Comparison of ENCODE assay signal across 8 cellular contexts in genomic region chr15:67543348-67543718, GRCh38. TPM values are rescaled to one million over a fixed set of nuclear protein-coding genes. Genes with fewer than 3 reads are reported as not detected.
A peak's percentile ranks its signal among the peaks of the same experiment; 100 is the strongest.
DNase-seq lines count a peak whose midpoint lies in the region; ATAC-seq and TF ChIP-seq lines count a peak whose summit lies in the region.

No MANE protein-coding gene starts in this region.

- DNase-seq in H9 = no peak
- DNase-seq in stimulated activated naive CD4-positive, alpha-beta T cell treated with Interleukin-2 at 50 U/mL for 16 hours (lab: John Stamatoyannopoulos, UW) = no peak
- no peak for DNase-seq in stimulated activated CD4-positive, alpha-beta T cell treated with anti-CD3 and anti-CD28 coated beads, Interleukin-4, amount 100 ng/mL, for 4 hours
- DNase-seq in activated CD4-positive, alpha-beta T cell treated with anti-CD3 and anti-CD28 coated beads, Interleukin-2, amount 50 U/mL, for 48 hours = no peak

- H2AFZ ChIP-seq in H9 (ENCODE audit: low read length) (no peak overlapping the region), parathyroid adenoma (peak overlapping the region; percentile 80)

- H3K4me1 Mint-ChIP-seq in H9 = peaks cover 23 to 24% of the 10 kb centered on the region in 2 experiments

- H3K4me1 ChIP-seq in H9 (ENCODE audit: insufficient read depth, low read length) (peaks cover 4% of the 10 kb centered on the region; the same call in 1 of the 2 replicates), gastroesophageal sphincter (peaks cover 0 to 51% (median 8%) of the 10 kb centered on the region in 3 donors), parathyroid adenoma (no peaks in the 10 kb centered on the region)

- no peaks in the 10 kb centered on the region for H3K9me3 ChIP-seq in H9 (ENCODE audit: control insufficient read depth, low read depth, low read length)
- H3K9me3 ChIP-seq in gastroesophageal sphincter = no peaks in the 10 kb centered on the region
- H3K9me3 ChIP-seq in parathyroid adenoma (ENCODE audit: control insufficient read depth, low read length) = no peaks in the 10 kb centered on the region

- H3K27ac Mint-ChIP-seq in H9 = no peak overlapping the region

- no peak overlapping the region for H4K8ac ChIP-seq in H9 (replicated peaks; ENCODE audit: insufficient read length, low read depth, low read length)

- H3K56ac ChIP-seq in H9 (ENCODE audit: insufficient read length, low read depth, low read length) = no peak overlapping the region

- H2BK20ac ChIP-seq in H9 (ENCODE audit: low read depth, low read length, poor library complexity, severe bottlenecking) = no peak overlapping the region

- peaks cover 0 to 13% (median 9%) of the 10 kb centered on the region in 3 experiments; a peak in 2 of 7 replicates for H3K36me3 Mint-ChIP-seq in H9 (ENCODE audit: insufficient read depth in 1 of 3, low read depth in 3 of 3)

- TF ChIP-seq EP300 in gastroesophageal sphincter (IDR thresholded peaks at IDR 0.05) = no peak

- H4K91ac ChIP-seq in H9 (ENCODE audit: insufficient read length, low read depth, low read length) = no peak overlapping the region

- no peak overlapping the region for H3K4ac ChIP-seq in H9 (ENCODE audit: low read depth, low read length)

- H3K9ac ChIP-seq in H9 (ENCODE audit: extremely low read depth, insufficient read length, low read length) = peak overlapping the region; percentile 21
- H3K9ac ChIP-seq in parathyroid adenoma = peak overlapping the region; percentile 29

- H2BK5ac ChIP-seq in H9 (ENCODE audit: insufficient read length, low read length) = no peak overlapping the region

- H3T11ph ChIP-seq in H9 (ENCODE audit: low read length) = no peak overlapping the region

- no peaks in the 10 kb centered on the region for H3K79me2 ChIP-seq in H9 (ENCODE audit: insufficient read depth, low read length)
- no peaks in the 10 kb centered on the region for H3K79me2 ChIP-seq in parathyroid adenoma

- peak overlapping the region; percentile 92 to 95 for H3K4me3 Mint-ChIP-seq in H9

- WGBS in H9 (ENCODE audit: extremely low coverage, insufficient read length, low lambda C conversion rate) = no CpG with 5 or more reads among the region's 7 CpGs
- WGBS in gastroesophageal sphincter (ENCODE audit: low coverage in 1 of 2), 2 donors = 33% methylated on average over 1 of the region's 7 CpGs; no CpG with 5 or more reads in 1 of the 2 donors

- no peak overlapping the region for H2BK120ac ChIP-seq in H9 (ENCODE audit: low read depth, low read length, poor library complexity, severe bottlenecking)

- peak; percentile 18 for ATAC-seq in gastroesophageal sphincter
- no peak for ATAC-seq in GM19328 (IDR thresholded peaks at IDR 0.05; ENCODE audit: unreplicated experiment)

- no peaks in the 10 kb centered on the region for H3K79me1 ChIP-seq in H9 (ENCODE audit: insufficient read depth, low read depth, low read length, poor library complexity, severe bottlenecking)

- H3K4me3 ChIP-seq in gastroesophageal sphincter (peak overlapping the region; percentile 68 to 87), parathyroid adenoma (ENCODE audit: low read depth, low read length) (peak overlapping the region; percentile 81)

- no peaks in the 10 kb centered on the region for H3K9me3 Mint-ChIP-seq in H9

- H3K4me2 ChIP-seq in H9 (ENCODE audit: insufficient read depth, insufficient read length, low read length) = peak overlapping the region; percentile 71
- peak overlapping the region; percentile 95 for H3K4me2 ChIP-seq in parathyroid adenoma (ENCODE audit: low read length)

- peaks cover 10% of the 10 kb centered on the region for H3K23me2 ChIP-seq in H9 (ENCODE audit: insufficient read length, low read depth, low read length, poor library complexity, severe bottlenecking)

- H3K27me3 Mint-ChIP-seq in H9 (ENCODE audit: low read depth) = peaks cover 6% of the 10 kb centered on the region

- H3K23ac ChIP-seq in H9 (ENCODE audit: insufficient read length, low read depth, low read length) = no peak overlapping the region

- H2BK12ac ChIP-seq in H9 (ENCODE audit: insufficient read length, low read depth, low read length) = no peak overlapping the region

- H3K27ac ChIP-seq in H9 (ENCODE audit: insufficient read length, low read depth, low read length) (no peak overlapping the region), VCaP (peak overlapping the region; percentile 95), gastroesophageal sphincter (peak overlapping the region; percentile 60 to 91 (median 88)), parathyroid adenoma (peak overlapping the region; percentile 48)

- H3K36me3 ChIP-seq in gastroesophageal sphincter = peaks cover 0 to 19% of the 10 kb centered on the region in 2 donors
- no peaks in the 10 kb centered on the region for H3K36me3 ChIP-seq in parathyroid adenoma (ENCODE audit: control insufficient read depth, insufficient read depth, low read length)

- no peak overlapping the region for H4K5ac ChIP-seq in H9 (ENCODE audit: insufficient read length, low read depth, low read length)

- no peak overlapping the region for H2AK5ac ChIP-seq in H9 (ENCODE audit: insufficient read length, low read length)

- H4K20me1 ChIP-seq in H9 (ENCODE audit: control insufficient read depth, insufficient read depth, insufficient read length) = no peaks in the 10 kb centered on the region

- H2BK15ac ChIP-seq in H9 (ENCODE audit: low read depth, low read length) = no peak overlapping the region

- H3K18ac ChIP-seq in H9 (ENCODE audit: insufficient read length, low read depth, low read length) = no peak overlapping the region

- no peak overlapping the region for H3K14ac ChIP-seq in H9 (ENCODE audit: insufficient read depth, low read length)

- TF ChIP-seq POLR2A in gastroesophageal sphincter (IDR thresholded peaks at IDR 0.05) = no peak

- TF ChIP-seq CTCF in H9 (conservative IDR thresholded peaks at IDR 0.05) (no peak), VCaP (conservative IDR thresholded peaks at IDR 0.05) (no peak), gastroesophageal sphincter (IDR thresholded peaks at IDR 0.05) (no peak), parathyroid adenoma (IDR thresholded peaks at IDR 0.05) (no peak)

- H3K27me3 ChIP-seq in H9 (ENCODE audit: insufficient read depth, low read length) (no peaks in the 10 kb centered on the region), gastroesophageal sphincter (no peaks in the 10 kb centered on the region), parathyroid adenoma (ENCODE audit: control insufficient read depth, insufficient read depth, low read length) (no peaks in the 10 kb centered on the region)

RNA-seq across cellular contexts. Expression of gene MAP2K5, which starts 0.8 kb away (rescaled TPM):
- total RNA-seq in H9 (2021) (13.2 and 15.0 TPM in 2 replicates), gastroesophageal sphincter (10 to 100 TPM in 3 of 4 donors, 1 to 10 TPM in 1; 7.7 to 15.1 (median 12.0) TPM)

RNA-seq across cellular contexts. Expression of gene C15orf61, which starts 22.4 kb away (rescaled TPM):
- total RNA-seq in H9 (2021) (2.6 and 2.9 TPM in 2 replicates), gastroesophageal sphincter (1 to 10 TPM; 4.1 to 6.5 (median 5.6) TPM)
